Comparison of ENCODE assay signal across 15 cellular contexts in genomic region chr3:40920041-40920440, GRCh38.
DNase-seq lines count a peak whose midpoint lies in the region; ATAC-seq, FAIRE-seq and TF ChIP-seq lines count a peak whose summit lies in the region.
"Had no signal": no experiment of that assay in that cellular context is flagged by ENCODE, and none has a peak within 500 bp of the region (broad histone marks: within the 10 kb centered on the region; RNA-seq: fewer than 3 reads in every experiment).

No MANE protein-coding gene starts in this region.

- peak; percentile 96 for ATAC-seq in WTC11
- no peak for ATAC-seq in activated CD8-positive, alpha-beta memory T cell treated with anti-CD3 and anti-CD28 coated beads, Interleukin-2, amount 10 ng/mL, durations not matched to agents 7 days and 5 days
- ATAC-seq: effector memory CD8-positive, alpha-beta T cell; naive thymus-derived CD4-positive, alpha-beta T cell had no signal

- no peaks in the 10 kb centered on the region for H3K36me3 ChIP-seq in esophagus squamous epithelium

- H3K27me3 Mint-ChIP-seq in WTC11 (ENCODE audit: low read depth) = no peaks in the 10 kb centered on the region
- H3K27me3 Mint-ChIP-seq in activated CD8-positive, alpha-beta memory T cell treated with anti-CD3 and anti-CD28 coated beads, Interleukin-2, amount 10 ng/mL, durations not matched to agents 7 days and 5 days = peaks cover 3% of the 10 kb centered on the region

- WGBS in esophagus squamous epithelium, 2 donors = 36 to 47% methylated on average over 1 to 2 of the region's 2 CpGs

- H3K9me3 Mint-ChIP-seq in WTC11 = peaks cover 9% of the 10 kb centered on the region
- no peaks in the 10 kb centered on the region for H3K9me3 Mint-ChIP-seq in activated CD8-positive, alpha-beta memory T cell treated with anti-CD3 and anti-CD28 coated beads, Interleukin-2, amount 10 ng/mL, durations not matched to agents 7 days and 5 days (ENCODE audit: low read depth)
- H3K9me3 Mint-ChIP-seq: activated CD4-positive, alpha-beta memory T cell treated with anti-CD3 and anti-CD28 coated beads for 36 hours; activated naive CD4-positive, alpha-beta T cell treated with anti-CD3 and anti-CD28 coated beads, Interleukin-2, amount 50 U/mL, for 24 hours; effector memory CD8-positive, alpha-beta T cell had no signal

- H3K27me3 ChIP-seq in esophagus squamous epithelium = no peaks in the 10 kb centered on the region

- no peaks in the 10 kb centered on the region for H3K9me3 ChIP-seq in esophagus squamous epithelium

- POLR2A ChIA-PET in WTC11 (lab: Charles Lee) = interaction anchor here (1.1 kb wide), 1 partner anchor 279 kb away, joined by 3 read pairs; the partner anchor contains the start of gene CTNNB1

- TF ChIP-seq CTCF in WTC11 (IDR thresholded peaks at IDR 0.05) (no peak), esophagus squamous epithelium (IDR thresholded peaks at IDR 0.05) (no peak)

- H3K36me3 Mint-ChIP-seq in WTC11 = peaks cover 4% of the 10 kb centered on the region
- no peaks in the 10 kb centered on the region for H3K36me3 Mint-ChIP-seq in activated CD8-positive, alpha-beta memory T cell treated with anti-CD3 and anti-CD28 coated beads, Interleukin-2, amount 10 ng/mL, durations not matched to agents 7 days and 5 days
- H3K36me3 Mint-ChIP-seq: activated CD4-positive, alpha-beta memory T cell treated with anti-CD3 and anti-CD28 coated beads for 36 hours; activated naive CD4-positive, alpha-beta T cell treated with anti-CD3 and anti-CD28 coated beads, Interleukin-2, amount 50 U/mL, for 24 hours had no signal

- H3K27ac Mint-ChIP-seq in WTC11 = peak overlapping the region; percentile 75; the same call in 1 of the 2 replicates
- no peak overlapping the region for H3K27ac Mint-ChIP-seq in activated CD8-positive, alpha-beta memory T cell treated with anti-CD3 and anti-CD28 coated beads, Interleukin-2, amount 10 ng/mL, durations not matched to agents 7 days and 5 days
- H3K27ac Mint-ChIP-seq: activated CD4-positive, alpha-beta memory T cell treated with anti-CD3 and anti-CD28 coated beads for 36 hours; activated naive CD4-positive, alpha-beta T cell treated with anti-CD3 and anti-CD28 coated beads, Interleukin-2, amount 50 U/mL, for 24 hours; effector memory CD8-positive, alpha-beta T cell; naive thymus-derived CD4-positive, alpha-beta T cell had no signal

- H3K4me3 Mint-ChIP-seq in WTC11 = no peak overlapping the region
- H3K4me3 Mint-ChIP-seq in activated CD8-positive, alpha-beta memory T cell treated with anti-CD3 and anti-CD28 coated beads, Interleukin-2, amount 10 ng/mL, durations not matched to agents 7 days and 5 days = no peak overlapping the region
- H3K4me3 Mint-ChIP-seq: activated CD4-positive, alpha-beta memory T cell treated with anti-CD3 and anti-CD28 coated beads for 36 hours; activated naive CD4-positive, alpha-beta T cell treated with anti-CD3 and anti-CD28 coated beads, Interleukin-2, amount 50 U/mL, for 24 hours; effector memory CD8-positive, alpha-beta T cell; naive thymus-derived CD4-positive, alpha-beta T cell had no signal

- H3K27ac ChIP-seq in esophagus squamous epithelium = no peak overlapping the region

- peak; percentile 1 for DNase-seq in ACHN
- DNase-seq in H54 (ENCODE audit: insufficient read length, low spot score) = peak; percentile 10
- DNase-seq in WTC11 (ENCODE audit: low spot score) = no peak
- DNase-seq in glomerular visceral epithelial cell (ENCODE audit: extremely low spot score) = peak; percentile 68
- DNase-seq in pons (ENCODE audit: low spot score) = no peak
- no peak for DNase-seq in activated CD8-positive, alpha-beta memory T cell treated with anti-CD3 and anti-CD28 coated beads, Interleukin-2, amount 10 ng/mL, durations not matched to agents 7 days and 5 days
- no peak for DNase-seq in esophagus squamous epithelium (lab: John Stamatoyannopoulos, UW)
- no peak for DNase-seq in stimulated activated CD8-positive, alpha-beta memory T cell treated with anti-CD3 and anti-CD28 coated beads, Interleukin-4, amount 100 ng/mL, for 48 hours
- DNase-seq: activated CD4-positive, alpha-beta memory T cell treated with anti-CD3 and anti-CD28 coated beads for 36 hours; effector memory CD8-positive, alpha-beta T cell; naive thymus-derived CD4-positive, alpha-beta T cell; NCI-H1417 treated with DMSO at 0.1 percent for 48 hours; T-helper 1 cell had no signal

- intact Hi-C loops in esophagus squamous epithelium (cut with DNase I) = no loop called here

- TF ChIP-seq POLR2A in H54 (IDR thresholded peaks at IDR 0.05; ENCODE audit: low read depth, low read length) (no peak), esophagus squamous epithelium (IDR thresholded peaks at IDR 0.05) (no peak)

- CTCF ChIA-PET in WTC11 (lab: Charles Lee) = interaction anchor here (1.0 kb wide), 1 partner anchor 114 kb away, joined by 3 read pairs; no protein-coding TSS in a partner anchor
- CTCF ChIA-PET in activated CD8-positive, alpha-beta memory T cell treated with anti-CD3 and anti-CD28 coated beads, Interleukin-2, amount 10 ng/mL, durations not matched to agents 7 days and 5 days (lab: Charles Lee) = no interaction called here

- no peaks in the 10 kb centered on the region for H3K4me1 ChIP-seq in esophagus squamous epithelium

- peak; percentile 36 for FAIRE-seq in H54 (lab: Jason Lieb, UNC)
- FAIRE-seq: GM18507 had no signal

- H3K4me1 Mint-ChIP-seq in WTC11 = peaks cover 49% of the 10 kb centered on the region
- H3K4me1 Mint-ChIP-seq in activated CD8-positive, alpha-beta memory T cell treated with anti-CD3 and anti-CD28 coated beads, Interleukin-2, amount 10 ng/mL, durations not matched to agents 7 days and 5 days = peaks cover 2% of the 10 kb centered on the region
- H3K4me1 Mint-ChIP-seq: activated naive CD4-positive, alpha-beta T cell treated with anti-CD3 and anti-CD28 coated beads, Interleukin-2, amount 50 U/mL, for 24 hours; naive thymus-derived CD4-positive, alpha-beta T cell had no signal

- H3K4me3 ChIP-seq in esophagus squamous epithelium = no peak overlapping the region

- in situ Hi-C loops in ACHN (cut with HindIII; ENCODE audit: low pct_ligation_motif_present, low pct_unique_long_range_greater_than_20kb, low sequenced_read_pairs) = no loop called here

TF ChIP-seq in WTC11, 78 proteins besides CTCF, POLR2A, EP300 and RAD21 (continues in another document):
- no peak for TF ChIP-seq ZNF263 (CRISPR knock-in tag; IDR thresholded peaks at IDR 0.05; ENCODE audit: low read depth)
- TF ChIP-seq ZNF423 (CRISPR knock-in tag; IDR thresholded peaks at IDR 0.05) = no peak
- TF ChIP-seq, protein P1, sequence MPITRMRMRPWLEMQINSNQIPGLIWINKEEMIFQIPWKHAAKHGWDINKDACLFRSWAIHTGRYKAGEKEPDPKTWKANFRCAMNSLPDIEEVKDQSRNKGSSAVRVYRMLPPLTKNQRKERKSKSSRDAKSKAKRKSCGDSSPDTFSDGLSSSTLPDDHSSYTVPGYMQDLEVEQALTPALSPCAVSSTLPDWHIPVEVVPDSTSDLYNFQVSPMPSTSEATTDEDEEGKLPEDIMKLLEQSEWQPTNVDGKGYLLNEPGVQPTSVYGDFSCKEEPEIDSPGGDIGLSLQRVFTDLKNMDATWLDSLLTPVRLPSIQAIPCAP (CRISPR knock-in tag; IDR thresholded peaks at IDR 0.05) = no peak
- no peak for TF ChIP-seq ATF2 (CRISPR knock-in tag; IDR thresholded peaks at IDR 0.05; ENCODE audit: borderline replicate concordance, low read depth)
- TF ChIP-seq, protein P2, sequence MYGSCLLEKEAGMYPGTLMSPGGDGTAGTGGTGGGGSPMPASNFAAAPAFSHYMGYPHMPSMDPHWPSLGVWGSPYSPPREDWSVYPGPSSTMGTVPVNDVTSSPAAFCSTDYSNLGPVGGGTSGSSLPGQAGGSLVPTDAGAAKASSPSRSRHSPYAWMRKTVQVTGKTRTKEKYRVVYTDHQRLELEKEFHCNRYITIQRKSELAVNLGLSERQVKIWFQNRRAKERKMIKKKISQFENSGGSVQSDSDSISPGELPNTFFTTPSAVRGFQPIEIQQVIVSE (CRISPR knock-in tag; IDR thresholded peaks at IDR 0.05; ENCODE audit: borderline replicate concordance) = no peak
- TF ChIP-seq ZNF532 (CRISPR knock-in tag; IDR thresholded peaks at IDR 0.05; ENCODE audit: borderline replicate concordance) = no peak

Comparison
In these comparisons a context has a peak if more than half of its experiments do, and no peak if none do; other contexts are left out.
1. DNase-seq: peak in ACHN (single experiment), H54 (single experiment) and glomerular visceral epithelial cell (single experiment); none in WTC11 (single experiment), pons (single experiment), activated CD8-positive, alpha-beta memory T cell treated with anti-CD3 and anti-CD28 coated beads, Interleukin-2, amount 10 ng/mL, durations not matched to agents 7 days and 5 days (single experiment), esophagus squamous epithelium (single experiment) and stimulated activated CD8-positive, alpha-beta memory T cell treated with anti-CD3 and anti-CD28 coated beads, Interleukin-4, amount 100 ng/mL, for 48 hours (single experiment).